23 cellular contexts compared by ENCODE assay signal in genomic region chrY:7701676-7702075, GRCh38.
"Had no signal": no experiment of that assay in that cellular context is flagged by ENCODE, and none has a peak within 500 bp of the region (broad histone marks: within the 10 kb centered on the region; RNA-seq: fewer than 3 reads in every experiment).

No MANE protein-coding gene starts in this region.

- H3K4me3 ChIP-seq: cardiac muscle cell had no signal

- H3K27me3 ChIP-seq: brain microvascular endothelial cell, cardiac muscle cell had no signal

- H3K36me3 ChIP-seq: brain microvascular endothelial cell, cardiac muscle cell, WERI-Rb-1 had no signal

- H3K27ac ChIP-seq: brain microvascular endothelial cell, cardiac muscle cell, WERI-Rb-1 had no signal

- DNase-seq: activated CD4-positive, alpha-beta memory T cell treated with anti-CD3 and anti-CD28 coated beads, Interleukin-2, amount 10 ng/mL, durations not matched to agents 7 days and 5 days; activated CD4-positive, alpha-beta T cell treated with anti-CD3 and anti-CD28 coated beads for 36 hours; activated CD4-positive, alpha-beta T cell treated with anti-CD3 and anti-CD28 coated beads, Interleukin-2, amount 50 U/mL, for 1 hour; activated gamma-delta T cell; activated naive CD4-positive, alpha-beta T cell treated with anti-CD3 and anti-CD28 coated beads for 36 hours; activated T-cell treated with anti-CD3 and anti-CD28 coated beads for 4 hours; activated T-cell treated with anti-CD3 and anti-CD28 coated beads, Interleukin-2, amount 50 U/mL, for 48 hours; brain microvascular endothelial cell; Kasumi-1; KBM-7; NCI-H1048; NCI-H146; NCI-H187 treated with DMSO at 0.1 percent for 48 hours; NCI-H2171; NCI-H226; NCI-H526 treated with DMSO at 0.1 percent for 48 hours; NCI-H82; SIG-M5; T-helper 17 cell; T1000; WERI-Rb-1 had no signal

- ATAC-seq: activated CD4-positive, alpha-beta T cell treated with anti-CD3 and anti-CD28 coated beads for 36 hours; activated T-helper 17 cell treated with anti-CD3 and anti-CD28 coated beads, Interleukin-2, amount 50 U/mL, for 72 hours; T-helper 17 cell had no signal
